1 cellular context compared by ENCODE assay signal in the genomic region with DNA sequence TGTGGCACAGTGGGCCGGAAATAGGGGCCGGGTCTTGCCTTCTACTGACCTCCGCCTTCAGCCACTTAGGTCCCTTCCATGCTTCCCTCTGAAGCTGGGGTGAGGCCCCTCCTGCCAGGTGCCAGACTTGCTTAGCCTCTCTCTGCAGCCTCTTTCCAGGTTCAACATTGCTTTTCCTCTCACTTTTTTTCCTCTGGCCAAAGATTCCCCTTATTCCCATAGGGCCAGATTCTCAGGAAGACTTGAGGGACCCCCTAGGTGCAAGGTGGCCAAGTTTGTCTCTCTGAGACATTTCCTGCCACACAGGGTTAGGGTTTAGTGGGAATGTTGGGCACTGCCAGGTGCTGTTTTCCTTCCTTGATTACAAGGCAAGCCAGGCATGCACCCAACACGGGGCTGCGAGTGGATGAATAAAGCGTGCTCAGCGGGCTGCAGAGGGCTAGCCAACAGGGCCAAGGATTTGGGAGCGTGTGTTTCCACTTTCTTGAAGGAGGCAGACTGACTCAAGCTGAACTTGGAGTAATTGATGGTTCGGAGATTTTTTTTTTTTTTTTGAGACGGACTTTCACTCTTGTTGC.
TF ChIP-seq lines count a peak whose summit lies in the region.

No MANE protein-coding gene starts in this region.

TF ChIP-seq in HepG2, 621 proteins besides CTCF, POLR2A, EP300 and RAD21 (continued from another document and continues in another):
- TF ChIP-seq, protein P1, sequence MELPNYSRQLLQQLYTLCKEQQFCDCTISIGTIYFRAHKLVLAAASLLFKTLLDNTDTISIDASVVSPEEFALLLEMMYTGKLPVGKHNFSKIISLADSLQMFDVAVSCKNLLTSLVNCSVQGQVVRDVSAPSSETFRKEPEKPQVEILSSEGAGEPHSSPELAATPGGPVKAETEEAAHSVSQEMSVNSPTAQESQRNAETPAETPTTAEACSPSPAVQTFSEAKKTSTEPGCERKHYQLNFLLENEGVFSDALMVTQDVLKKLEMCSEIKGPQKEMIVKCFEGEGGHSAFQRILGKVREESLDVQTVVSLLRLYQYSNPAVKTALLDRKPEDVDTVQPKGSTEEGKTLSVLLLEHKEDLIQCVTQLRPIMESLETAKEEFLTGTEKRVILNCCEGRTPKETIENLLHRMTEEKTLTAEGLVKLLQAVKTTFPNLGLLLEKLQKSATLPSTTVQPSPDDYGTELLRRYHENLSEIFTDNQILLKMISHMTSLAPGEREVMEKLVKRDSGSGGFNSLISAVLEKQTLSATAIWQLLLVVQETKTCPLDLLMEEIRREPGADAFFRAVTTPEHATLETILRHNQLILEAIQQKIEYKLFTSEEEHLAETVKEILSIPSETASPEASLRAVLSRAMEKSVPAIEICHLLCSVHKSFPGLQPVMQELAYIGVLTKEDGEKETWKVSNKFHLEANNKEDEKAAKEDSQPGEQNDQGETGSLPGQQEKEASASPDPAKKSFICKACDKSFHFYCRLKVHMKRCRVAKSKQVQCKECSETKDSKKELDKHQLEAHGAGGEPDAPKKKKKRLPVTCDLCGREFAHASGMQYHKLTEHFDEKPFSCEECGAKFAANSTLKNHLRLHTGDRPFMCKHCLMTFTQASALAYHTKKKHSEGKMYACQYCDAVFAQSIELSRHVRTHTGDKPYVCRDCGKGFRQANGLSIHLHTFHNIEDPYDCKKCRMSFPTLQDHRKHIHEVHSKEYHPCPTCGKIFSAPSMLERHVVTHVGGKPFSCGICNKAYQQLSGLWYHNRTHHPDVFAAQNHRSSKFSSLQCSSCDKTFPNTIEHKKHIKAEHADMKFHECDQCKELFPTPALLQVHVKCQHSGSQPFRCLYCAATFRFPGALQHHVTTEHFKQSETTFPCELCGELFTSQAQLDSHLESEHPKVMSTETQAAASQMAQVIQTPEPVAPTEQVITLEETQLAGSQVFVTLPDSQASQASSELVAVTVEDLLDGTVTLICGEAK (IDR thresholded peaks at IDR 0.05), result no peak
- TF ChIP-seq, protein P1 (CRISPR knock-in tag; IDR thresholded peaks at IDR 0.05), result no peak
- no peak for TF ChIP-seq ZNF382 (CRISPR knock-in tag; IDR thresholded peaks at IDR 0.05; ENCODE audit: borderline replicate concordance)
- TF ChIP-seq REL (CRISPR knock-in tag; conservative IDR thresholded peaks at IDR 0.05), result no peak
- TF ChIP-seq POGZ (CRISPR knock-in tag; IDR thresholded peaks at IDR 0.05), result no peak
- TF ChIP-seq TBX2 (CRISPR knock-in tag; IDR thresholded peaks at IDR 0.05; ENCODE audit: borderline replicate concordance), result 0 out of 2 replicates have a peak, but pooled peaks have one; percentile 6
- TF ChIP-seq SATB2 (CRISPR knock-in tag; IDR thresholded peaks at IDR 0.05), result no peak
- TF ChIP-seq SMAD1 (CRISPR knock-in tag; IDR thresholded peaks at IDR 0.05; ENCODE audit: borderline replicate concordance, low read depth), result no peak
- TF ChIP-seq, protein P2, sequence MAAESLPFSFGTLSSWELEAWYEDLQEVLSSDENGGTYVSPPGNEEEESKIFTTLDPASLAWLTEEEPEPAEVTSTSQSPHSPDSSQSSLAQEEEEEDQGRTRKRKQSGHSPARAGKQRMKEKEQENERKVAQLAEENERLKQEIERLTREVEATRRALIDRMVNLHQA (CRISPR knock-in tag; IDR thresholded peaks at IDR 0.05), result no peak
- TF ChIP-seq, protein P3, sequence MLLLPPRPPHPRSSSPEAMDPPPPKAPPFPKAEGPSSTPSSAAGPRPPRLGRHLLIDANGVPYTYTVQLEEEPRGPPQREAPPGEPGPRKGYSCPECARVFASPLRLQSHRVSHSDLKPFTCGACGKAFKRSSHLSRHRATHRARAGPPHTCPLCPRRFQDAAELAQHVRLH (CRISPR knock-in tag; IDR thresholded peaks at IDR 0.05; ENCODE audit: borderline replicate concordance, low read depth), result no peak
- no peak for TF ChIP-seq ZEB1 (IDR thresholded peaks at IDR 0.05; ENCODE audit: insufficient replicate concordance, low read depth)
- no peak; the same call in 1 of the 2 replicates for TF ChIP-seq PHF8 (CRISPR knock-in tag; IDR thresholded peaks at IDR 0.05)
- TF ChIP-seq, protein P4, sequence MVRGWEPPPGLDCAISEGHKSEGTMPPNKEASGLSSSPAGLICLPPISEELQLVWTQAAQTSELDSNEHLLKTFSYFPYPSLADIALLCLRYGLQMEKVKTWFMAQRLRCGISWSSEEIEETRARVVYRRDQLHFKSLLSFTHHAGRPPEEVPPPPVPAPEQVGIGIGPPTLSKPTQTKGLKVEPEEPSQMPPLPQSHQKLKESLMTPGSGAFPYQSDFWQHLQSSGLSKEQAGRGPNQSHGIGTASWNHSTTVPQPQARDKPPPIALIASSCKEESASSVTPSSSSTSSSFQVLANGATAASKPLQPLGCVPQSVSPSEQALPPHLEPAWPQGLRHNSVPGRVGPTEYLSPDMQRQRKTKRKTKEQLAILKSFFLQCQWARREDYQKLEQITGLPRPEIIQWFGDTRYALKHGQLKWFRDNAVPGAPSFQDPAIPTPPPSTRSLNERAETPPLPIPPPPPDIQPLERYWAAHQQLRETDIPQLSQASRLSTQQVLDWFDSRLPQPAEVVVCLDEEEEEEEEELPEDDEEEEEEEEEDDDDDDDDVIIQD (CRISPR knock-in tag; IDR thresholded peaks at IDR 0.05; ENCODE audit: low read depth), result 0 out of 2 replicates have a peak, but pooled peaks have one; percentile 1
- TF ChIP-seq FOXJ3 (CRISPR knock-in tag; IDR thresholded peaks at IDR 0.05; ENCODE audit: borderline replicate concordance), result peak; percentile 10; the same call in 1 of the 2 replicates
- TF ChIP-seq, protein P5, sequence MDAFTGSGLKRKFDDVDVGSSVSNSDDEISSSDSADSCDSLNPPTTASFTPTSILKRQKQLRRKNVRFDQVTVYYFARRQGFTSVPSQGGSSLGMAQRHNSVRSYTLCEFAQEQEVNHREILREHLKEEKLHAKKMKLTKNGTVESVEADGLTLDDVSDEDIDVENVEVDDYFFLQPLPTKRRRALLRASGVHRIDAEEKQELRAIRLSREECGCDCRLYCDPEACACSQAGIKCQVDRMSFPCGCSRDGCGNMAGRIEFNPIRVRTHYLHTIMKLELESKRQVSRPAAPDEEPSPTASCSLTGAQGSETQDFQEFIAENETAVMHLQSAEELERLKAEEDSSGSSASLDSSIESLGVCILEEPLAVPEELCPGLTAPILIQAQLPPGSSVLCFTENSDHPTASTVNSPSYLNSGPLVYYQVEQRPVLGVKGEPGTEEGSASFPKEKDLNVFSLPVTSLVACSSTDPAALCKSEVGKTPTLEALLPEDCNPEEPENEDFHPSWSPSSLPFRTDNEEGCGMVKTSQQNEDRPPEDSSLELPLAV (CRISPR knock-in tag; conservative IDR thresholded peaks at IDR 0.05; ENCODE audit: low read depth), result no peak
- TF ChIP-seq AGO1 (IDR thresholded peaks at IDR 0.05; ENCODE audit: low read depth, low read length, poor library complexity, severe bottlenecking), result no peak
- no peak for TF ChIP-seq CHD4 (IDR thresholded peaks at IDR 0.05; ENCODE audit: borderline replicate concordance, low read length)
- no peak for TF ChIP-seq JUNB (CRISPR knock-in tag; IDR thresholded peaks at IDR 0.05; ENCODE audit: borderline replicate concordance)
- TF ChIP-seq PRPF4 (IDR thresholded peaks at IDR 0.05; ENCODE audit: low read depth, low read length, poor library complexity, severe bottlenecking), result no peak
- TF ChIP-seq MEIS2 (CRISPR knock-in tag; IDR thresholded peaks at IDR 0.05), result 0 out of 2 replicates have a peak, but pooled peaks have one; percentile 30
- TF ChIP-seq RFXAP (CRISPR knock-in tag; IDR thresholded peaks at IDR 0.05; ENCODE audit: borderline replicate concordance), result no peak
- TF ChIP-seq, protein P6, sequence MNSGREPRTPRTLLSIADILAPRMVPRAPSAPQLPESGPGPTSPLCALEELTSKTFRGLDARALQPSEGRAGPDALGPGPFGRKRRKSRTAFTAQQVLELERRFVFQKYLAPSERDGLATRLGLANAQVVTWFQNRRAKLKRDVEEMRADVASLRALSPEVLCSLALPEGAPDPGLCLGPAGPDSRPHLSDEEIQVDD (CRISPR knock-in tag; IDR thresholded peaks at IDR 0.05; ENCODE audit: borderline replicate concordance), result no peak
- no peak for TF ChIP-seq ATRX (CRISPR knock-in tag; IDR thresholded peaks at IDR 0.05; ENCODE audit: borderline replicate concordance)
- no peak for TF ChIP-seq LCORL (IDR thresholded peaks at IDR 0.05)
- no peak for TF ChIP-seq LCORL (CRISPR knock-in tag; IDR thresholded peaks at IDR 0.05)
- no peak for TF ChIP-seq JDP2 (CRISPR knock-in tag; IDR thresholded peaks at IDR 0.05; ENCODE audit: borderline replicate concordance)
- TF ChIP-seq, protein P7, sequence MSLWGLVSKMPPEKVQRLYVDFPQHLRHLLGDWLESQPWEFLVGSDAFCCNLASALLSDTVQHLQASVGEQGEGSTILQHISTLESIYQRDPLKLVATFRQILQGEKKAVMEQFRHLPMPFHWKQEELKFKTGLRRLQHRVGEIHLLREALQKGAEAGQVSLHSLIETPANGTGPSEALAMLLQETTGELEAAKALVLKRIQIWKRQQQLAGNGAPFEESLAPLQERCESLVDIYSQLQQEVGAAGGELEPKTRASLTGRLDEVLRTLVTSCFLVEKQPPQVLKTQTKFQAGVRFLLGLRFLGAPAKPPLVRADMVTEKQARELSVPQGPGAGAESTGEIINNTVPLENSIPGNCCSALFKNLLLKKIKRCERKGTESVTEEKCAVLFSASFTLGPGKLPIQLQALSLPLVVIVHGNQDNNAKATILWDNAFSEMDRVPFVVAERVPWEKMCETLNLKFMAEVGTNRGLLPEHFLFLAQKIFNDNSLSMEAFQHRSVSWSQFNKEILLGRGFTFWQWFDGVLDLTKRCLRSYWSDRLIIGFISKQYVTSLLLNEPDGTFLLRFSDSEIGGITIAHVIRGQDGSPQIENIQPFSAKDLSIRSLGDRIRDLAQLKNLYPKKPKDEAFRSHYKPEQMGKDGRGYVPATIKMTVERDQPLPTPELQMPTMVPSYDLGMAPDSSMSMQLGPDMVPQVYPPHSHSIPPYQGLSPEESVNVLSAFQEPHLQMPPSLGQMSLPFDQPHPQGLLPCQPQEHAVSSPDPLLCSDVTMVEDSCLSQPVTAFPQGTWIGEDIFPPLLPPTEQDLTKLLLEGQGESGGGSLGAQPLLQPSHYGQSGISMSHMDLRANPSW (CRISPR knock-in tag; IDR thresholded peaks at IDR 0.05; ENCODE audit: borderline replicate concordance), result no peak
- TF ChIP-seq ZKSCAN1 (IDR thresholded peaks at IDR 0.05; ENCODE audit: low read length), result no peak
- TF ChIP-seq, protein P8, sequence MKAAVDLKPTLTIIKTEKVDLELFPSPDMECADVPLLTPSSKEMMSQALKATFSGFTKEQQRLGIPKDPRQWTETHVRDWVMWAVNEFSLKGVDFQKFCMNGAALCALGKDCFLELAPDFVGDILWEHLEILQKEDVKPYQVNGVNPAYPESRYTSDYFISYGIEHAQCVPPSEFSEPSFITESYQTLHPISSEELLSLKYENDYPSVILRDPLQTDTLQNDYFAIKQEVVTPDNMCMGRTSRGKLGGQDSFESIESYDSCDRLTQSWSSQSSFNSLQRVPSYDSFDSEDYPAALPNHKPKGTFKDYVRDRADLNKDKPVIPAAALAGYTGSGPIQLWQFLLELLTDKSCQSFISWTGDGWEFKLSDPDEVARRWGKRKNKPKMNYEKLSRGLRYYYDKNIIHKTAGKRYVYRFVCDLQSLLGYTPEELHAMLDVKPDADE (CRISPR knock-in tag; IDR thresholded peaks at IDR 0.05), result no peak
